Comparison of ENCODE assay signal across 19 cellular contexts in the genomic region with DNA sequence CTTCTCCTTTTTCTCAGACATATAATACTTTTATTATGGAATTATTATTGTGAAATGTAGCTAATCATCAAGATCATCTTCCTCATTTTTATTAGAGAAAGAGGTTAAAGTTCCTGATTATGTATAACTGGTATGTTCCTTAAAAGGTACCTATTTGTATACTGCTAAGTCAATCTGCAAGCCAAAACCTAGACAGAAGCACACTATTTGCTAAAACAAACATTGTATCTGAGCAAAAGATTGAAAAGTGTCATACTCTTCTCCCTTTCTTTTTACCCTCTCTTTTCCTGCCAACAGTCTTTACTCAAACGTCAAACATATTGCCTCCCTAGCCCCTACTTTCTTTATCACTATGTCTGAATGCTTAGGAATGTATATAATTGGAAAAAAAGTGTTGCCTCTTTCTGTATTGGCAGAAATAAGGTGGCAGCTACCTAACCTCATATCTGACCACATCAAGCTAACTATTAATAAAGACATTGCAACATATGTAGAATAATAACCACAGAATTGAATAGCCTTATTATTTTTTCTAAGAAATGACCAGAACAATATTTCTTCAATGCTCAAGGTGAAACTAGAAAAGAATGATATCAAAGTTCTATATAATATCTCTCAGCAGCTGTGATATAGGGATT. TPM values are rescaled to one million over a fixed set of nuclear protein-coding genes. Genes with fewer than 3 reads are reported as not detected.
DNase-seq lines count a peak whose midpoint lies in the region; ATAC-seq, FAIRE-seq and TF ChIP-seq lines count a peak whose summit lies in the region.
"Had no signal": no experiment of that assay in that cellular context is flagged by ENCODE, and none has a peak within 500 bp of the region (broad histone marks: within the 10 kb centered on the region; RNA-seq: fewer than 3 reads in every experiment).

No MANE protein-coding gene starts in this region.

- TF ChIP-seq POLR2A in GM12891 (IDR thresholded peaks at IDR 0.05; ENCODE audit: low read depth, low read length) (no peak), stomach (IDR thresholded peaks at IDR 0.05) (no peak)

- POLR2A ChIA-PET in activated B cell treated with CpG ODN at 0.5 μM for 24 hours (lab: Charles Lee), result interaction anchor here (0.7 kb wide), 2 partner anchors 36 to 621 kb away, joined by 3 to 7 read pairs; no protein-coding TSS in a partner anchor
- POLR2A ChIA-PET in naive thymus-derived CD4-positive, alpha-beta T cell (lab: Charles Lee), result interaction anchor here (0.6 to 1.7 kb wide), 7 partner anchors 17 to 97 kb away, joined by 3 to 8 read pairs (median 4); partner anchors contain the start of genes ZNF592 and ZSCAN2

- peak overlapping the region; percentile 58 for H3K4me3 ChIP-seq in CD4-positive, CD25-positive, alpha-beta regulatory T cell (ENCODE audit: low read depth, low read length)
- H3K4me3 ChIP-seq in naive thymus-derived CD4-positive, alpha-beta T cell (ENCODE audit: low read length), result no peak overlapping the region
- no peak overlapping the region for H3K4me3 ChIP-seq in stomach
- H3K4me3 ChIP-seq: ascending aorta, heart left ventricle, left lung, psoas muscle, testis had no signal

- intact Hi-C loops in activated B cell treated with CpG ODN at 0.5 μM for 24 hours (cut with micrococcal nuclease) (no loop called here), stomach (cut with DNase I; ENCODE audit: low total_unique reads) (no loop called here)
- intact Hi-C loops in naive thymus-derived CD4-positive, alpha-beta T cell (cut with micrococcal nuclease), result loop anchor here in 1 of 2 donors (10.0 kb wide), 1 partner anchor 47 kb away; the partner anchor contains the start of gene ZNF592
- intact Hi-C loops in activated CD4-positive, alpha-beta T cell treated with anti-CD3 and anti-CD28 coated beads, Interleukin-2, amount 10 ng/mL, durations not matched to agents 24 days and 14 days (cut with micrococcal nuclease), result no loop called here

- H3K4me1 Mint-ChIP-seq in CD4-positive, CD25-positive, alpha-beta regulatory T cell, result peaks cover 46 to 82% (median 62%) of the 10 kb centered on the region in 4 donors
- H3K4me1 Mint-ChIP-seq in activated B cell treated with CpG ODN at 0.5 μM for 24 hours, result peaks cover 43% of the 10 kb centered on the region
- H3K4me1 Mint-ChIP-seq in naive thymus-derived CD4-positive, alpha-beta T cell, result peaks cover 28 to 69% (median 63%) of the 10 kb centered on the region in 7 donors
- H3K4me1 Mint-ChIP-seq in activated CD4-positive, alpha-beta T cell treated with anti-CD3 and anti-CD28 coated beads, Interleukin-2, amount 10 ng/mL, durations not matched to agents 24 days and 14 days, result peaks cover 25% of the 10 kb centered on the region
- H3K4me1 Mint-ChIP-seq: H9 had no signal

- peaks cover 32% of the 10 kb centered on the region for H3K4me1 ChIP-seq in CD4-positive, CD25-positive, alpha-beta regulatory T cell (ENCODE audit: control insufficient read depth, insufficient read depth, low read length, poor library complexity, severe bottlenecking)
- peaks cover 8 to 26% of the 10 kb centered on the region in 2 donors for H3K4me1 ChIP-seq in naive thymus-derived CD4-positive, alpha-beta T cell (ENCODE audit: control insufficient read depth in 2 of 2, insufficient read depth in 2 of 2, low read length in 2 of 2)
- H3K4me1 ChIP-seq in stomach, result peaks cover 3 to 57% (median 32%) of the 10 kb centered on the region in 4 donors
- H3K4me1 ChIP-seq: ascending aorta had no signal

- H3K4me3 Mint-ChIP-seq in CD4-positive, CD25-positive, alpha-beta regulatory T cell, result peak overlapping the region in 3 of 4 donors; percentile 0 to 11 (median 1)
- no peak overlapping the region for H3K4me3 Mint-ChIP-seq in activated B cell treated with CpG ODN at 0.5 μM for 24 hours
- peak overlapping the region in 1 of 10 donors; percentile 33 for H3K4me3 Mint-ChIP-seq in naive thymus-derived CD4-positive, alpha-beta T cell
- H3K4me3 Mint-ChIP-seq in activated CD4-positive, alpha-beta T cell treated with anti-CD3 and anti-CD28 coated beads, Interleukin-2, amount 10 ng/mL, durations not matched to agents 24 days and 14 days, result no peak overlapping the region
- H3K4me3 Mint-ChIP-seq: activated CD4-positive, alpha-beta memory T cell treated with anti-CD3 and anti-CD28 coated beads, Interleukin-2, amount 10 ng/mL, durations not matched to agents 7 days and 5 days; activated naive CD4-positive, alpha-beta T cell treated with anti-CD3 and anti-CD28 coated beads for 36 hours; H9 had no signal

- TF ChIP-seq EP300 in stomach (IDR thresholded peaks at IDR 0.05), result no peak

- H3K9me3 ChIP-seq in CD4-positive, CD25-positive, alpha-beta regulatory T cell (ENCODE audit: control insufficient read depth in 2 of 2, low read length in 2 of 2), result no peaks in the 10 kb centered on the region
- H3K9me3 ChIP-seq in naive thymus-derived CD4-positive, alpha-beta T cell (ENCODE audit: control insufficient read depth in 2 of 3, low read length in 3 of 3), result no peaks in the 10 kb centered on the region
- no peaks in the 10 kb centered on the region for H3K9me3 ChIP-seq in stomach
- H3K9me3 ChIP-seq: ascending aorta, heart left ventricle, left lung, psoas muscle, testis had no signal

- no peaks in the 10 kb centered on the region for H3K36me3 Mint-ChIP-seq in CD4-positive, CD25-positive, alpha-beta regulatory T cell
- H3K36me3 Mint-ChIP-seq in activated B cell treated with CpG ODN at 0.5 μM for 24 hours (ENCODE audit: low read depth), result peaks cover 11% of the 10 kb centered on the region
- H3K36me3 Mint-ChIP-seq in naive thymus-derived CD4-positive, alpha-beta T cell, result peaks cover 0 to 4% (median under 1%) of the 10 kb centered on the region in 5 donors
- peaks cover 16% of the 10 kb centered on the region for H3K36me3 Mint-ChIP-seq in activated CD4-positive, alpha-beta T cell treated with anti-CD3 and anti-CD28 coated beads, Interleukin-2, amount 10 ng/mL, durations not matched to agents 24 days and 14 days (ENCODE audit: low read depth)

- no peaks in the 10 kb centered on the region for H3K27me3 Mint-ChIP-seq in CD4-positive, CD25-positive, alpha-beta regulatory T cell
- H3K27me3 Mint-ChIP-seq in activated B cell treated with CpG ODN at 0.5 μM for 24 hours, result no peaks in the 10 kb centered on the region
- H3K27me3 Mint-ChIP-seq in naive thymus-derived CD4-positive, alpha-beta T cell, result no peaks in the 10 kb centered on the region
- no peaks in the 10 kb centered on the region for H3K27me3 Mint-ChIP-seq in activated CD4-positive, alpha-beta T cell treated with anti-CD3 and anti-CD28 coated beads, Interleukin-2, amount 10 ng/mL, durations not matched to agents 24 days and 14 days
- H3K27me3 Mint-ChIP-seq: activated CD4-positive, alpha-beta memory T cell treated with anti-CD3 and anti-CD28 coated beads, Interleukin-2, amount 10 ng/mL, durations not matched to agents 7 days and 5 days had no signal

- H3K27me3 ChIP-seq in CD4-positive, CD25-positive, alpha-beta regulatory T cell (ENCODE audit: control insufficient read depth, insufficient read depth, low read length), result no peaks in the 10 kb centered on the region
- H3K27me3 ChIP-seq in naive thymus-derived CD4-positive, alpha-beta T cell (ENCODE audit: control insufficient read depth in 2 of 2, insufficient read depth in 2 of 2, low read length in 2 of 2), result no peaks in the 10 kb centered on the region
- no peaks in the 10 kb centered on the region for H3K27me3 ChIP-seq in stomach
- H3K27me3 ChIP-seq: ascending aorta, heart left ventricle, left lung, testis had no signal

- 8 to 28% (median 24%) methylated on average over 1 of the region's 1 CpG for WGBS in stomach, 5 donors

- CTCF ChIA-PET in activated B cell treated with CpG ODN at 0.5 μM for 24 hours (lab: Charles Lee), result no interaction called here
- CTCF ChIA-PET in naive thymus-derived CD4-positive, alpha-beta T cell (lab: Charles Lee), result no interaction called here

- FAIRE-seq in GM12891 (lab: Jason Lieb, UNC), result peak; percentile 40

- no peak for TF ChIP-seq CTCF in activated B cell treated with CpG ODN at 0.5 μM for 24 hours (IDR thresholded peaks at IDR 0.05)
- TF ChIP-seq CTCF in stomach (IDR thresholded peaks at IDR 0.05), result no peak

- no peak overlapping the region for H3K27ac ChIP-seq in CD4-positive, CD25-positive, alpha-beta regulatory T cell (ENCODE audit: insufficient read depth, low read length, poor library complexity, severe bottlenecking)
- no peak overlapping the region for H3K27ac ChIP-seq in naive thymus-derived CD4-positive, alpha-beta T cell (ENCODE audit: low read depth, low read length)
- no peak overlapping the region for H3K27ac ChIP-seq in stomach
- H3K27ac ChIP-seq: ascending aorta, psoas muscle, testis had no signal

- H3K27ac Mint-ChIP-seq in CD4-positive, CD25-positive, alpha-beta regulatory T cell, result peak overlapping the region in 2 of 3 donors; percentile 12 to 39
- H3K27ac Mint-ChIP-seq in activated B cell treated with CpG ODN at 0.5 μM for 24 hours, result peak overlapping the region; percentile 26
- peak overlapping the region in 7 of 9 donors; percentile 10 to 81 (median 19) for H3K27ac Mint-ChIP-seq in naive thymus-derived CD4-positive, alpha-beta T cell
- H3K27ac Mint-ChIP-seq in activated CD4-positive, alpha-beta T cell treated with anti-CD3 and anti-CD28 coated beads, Interleukin-2, amount 10 ng/mL, durations not matched to agents 24 days and 14 days, result no peak overlapping the region
- H3K27ac Mint-ChIP-seq: activated CD4-positive, alpha-beta memory T cell treated with anti-CD3 and anti-CD28 coated beads, Interleukin-2, amount 10 ng/mL, durations not matched to agents 7 days and 5 days; activated naive CD4-positive, alpha-beta T cell treated with anti-CD3 and anti-CD28 coated beads for 36 hours had no signal

- H3K9me3 Mint-ChIP-seq in CD4-positive, CD25-positive, alpha-beta regulatory T cell, result no peaks in the 10 kb centered on the region
- H3K9me3 Mint-ChIP-seq in activated B cell treated with CpG ODN at 0.5 μM for 24 hours, result no peaks in the 10 kb centered on the region
- H3K9me3 Mint-ChIP-seq in naive thymus-derived CD4-positive, alpha-beta T cell, result no peaks in the 10 kb centered on the region
- H3K9me3 Mint-ChIP-seq in activated CD4-positive, alpha-beta T cell treated with anti-CD3 and anti-CD28 coated beads, Interleukin-2, amount 10 ng/mL, durations not matched to agents 24 days and 14 days, result no peaks in the 10 kb centered on the region
- H3K9me3 Mint-ChIP-seq: activated CD4-positive, alpha-beta memory T cell treated with anti-CD3 and anti-CD28 coated beads, Interleukin-2, amount 10 ng/mL, durations not matched to agents 7 days and 5 days; activated naive CD4-positive, alpha-beta T cell treated with anti-CD3 and anti-CD28 coated beads for 36 hours; H9 had no signal

- no peak for ATAC-seq in CD4-positive, CD25-positive, alpha-beta regulatory T cell (ENCODE audit: low read depth in 2 of 2)
- ATAC-seq in activated B cell treated with CpG ODN at 0.5 μM for 24 hours (ENCODE audit: low read depth), result no peak
- no peak for ATAC-seq in naive thymus-derived CD4-positive, alpha-beta T cell
- ATAC-seq: heart left ventricle, left lung, psoas muscle had no signal

- no peak for DNase-seq in CD4-positive, CD25-positive, alpha-beta regulatory T cell
- DNase-seq in GM12891 (ENCODE audit: insufficient read length, low spot score) (no peak), activated B cell treated with CpG ODN at 0.5 μM for 24 hours (no peak), stomach (no peak), GM19240 (ENCODE audit: insufficient read length, low spot score) (no peak)
- no peak for DNase-seq in naive thymus-derived CD4-positive, alpha-beta T cell
- no peak for DNase-seq in activated CD4-positive, alpha-beta T cell treated with anti-CD3 and anti-CD28 coated beads, Interleukin-2, amount 10 ng/mL, durations not matched to agents 24 days and 14 days
- DNase-seq: activated CD4-positive, alpha-beta memory T cell treated with anti-CD3 and anti-CD28 coated beads, Interleukin-2, amount 10 ng/mL, durations not matched to agents 7 days and 5 days; activated CD4-positive, CD25-positive, alpha-beta regulatory T cell; activated naive CD4-positive, alpha-beta T cell treated with anti-CD3 and anti-CD28 coated beads for 36 hours; H9; heart left ventricle; left lung; NCI-H1436; NCI-H2107; NCI-H524; psoas muscle; testis had no signal

- no peaks in the 10 kb centered on the region for H3K36me3 ChIP-seq in CD4-positive, CD25-positive, alpha-beta regulatory T cell (ENCODE audit: control insufficient read depth, insufficient read depth, low read length)
- no peaks in the 10 kb centered on the region for H3K36me3 ChIP-seq in naive thymus-derived CD4-positive, alpha-beta T cell (ENCODE audit: control insufficient read depth in 2 of 3, insufficient read depth in 3 of 3, low read length in 3 of 3)
- H3K36me3 ChIP-seq in stomach, result no peaks in the 10 kb centered on the region
- H3K36me3 ChIP-seq: ascending aorta, heart left ventricle had no signal

RNA-seq across cellular contexts. Expression of gene SEC11A, which starts 18.5 kb away (rescaled TPM):
- 72.9 TPM for total RNA-seq in CD4-positive, CD25-positive, alpha-beta regulatory T cell
- 100 to 1,000 TPM; 152 to 186 (median 163) TPM for polyA plus RNA-seq in CD4-positive, CD25-positive, alpha-beta regulatory T cell
- polyA plus RNA-seq in GM12891 (2012; ENCODE audit: low read depth, missing spikeins), result 123 TPM
- total RNA-seq in activated B cell treated with CpG ODN at 0.5 μM for 24 hours, result 68.9 and 71.2 TPM in 2 replicates
- total RNA-seq in naive thymus-derived CD4-positive, alpha-beta T cell, result 100 to 1,000 TPM in 1 of 5 experiments, 10 to 100 TPM in 4; 54.3 to 108 (median 63.5) TPM
- 100 to 1,000 TPM; 116 to 136 TPM for polyA plus RNA-seq in naive thymus-derived CD4-positive, alpha-beta T cell
- total RNA-seq in activated CD4-positive, alpha-beta T cell treated with anti-CD3 and anti-CD28 coated beads, Interleukin-2, amount 10 ng/mL, durations not matched to agents 24 days and 14 days, result 101 and 108 TPM in 2 replicates
- total RNA-seq in stomach, result 100 to 1,000 TPM in 1 of 5 donors, 10 to 100 TPM in 4; 24.3 to 181 (median 37.9) TPM
- polyA plus RNA-seq in stomach, result 100 to 1,000 TPM; 108 to 186 (median 165) TPM

RNA-seq across cellular contexts. Expression of gene NMB, which starts 39.5 kb away (rescaled TPM):
- total RNA-seq in CD4-positive, CD25-positive, alpha-beta regulatory T cell, result 2.2 TPM
- polyA plus RNA-seq in CD4-positive, CD25-positive, alpha-beta regulatory T cell, result 1 to 10 TPM; 5.5 to 7.1 (median 6.7) TPM
- 2.4 TPM for polyA plus RNA-seq in GM12891 (2012; ENCODE audit: low read depth, missing spikeins)
- total RNA-seq in activated B cell treated with CpG ODN at 0.5 μM for 24 hours, result 2.9 and 3.8 TPM in 2 replicates
- 1 to 10 TPM; 1.2 to 3.1 (median 2.9) TPM for total RNA-seq in naive thymus-derived CD4-positive, alpha-beta T cell
- 1 to 10 TPM; 4.2 to 5.2 TPM for polyA plus RNA-seq in naive thymus-derived CD4-positive, alpha-beta T cell
- total RNA-seq in activated CD4-positive, alpha-beta T cell treated with anti-CD3 and anti-CD28 coated beads, Interleukin-2, amount 10 ng/mL, durations not matched to agents 24 days and 14 days, result 2.8 and 3.7 TPM in 2 replicates
- total RNA-seq in stomach, result 1 to 10 TPM in 1 of 5 donors, not detected in 4; 2.0 TPM
- polyA plus RNA-seq in stomach, result 1 to 10 TPM; 3.8 to 5.3 (median 4.1) TPM

RNA-seq across cellular contexts. Expression of gene WDR73, which starts 43.4 kb away (rescaled TPM):
- 19.6 TPM for total RNA-seq in CD4-positive, CD25-positive, alpha-beta regulatory T cell
- 10 to 100 TPM; 12.9 to 19.2 (median 16.1) TPM for polyA plus RNA-seq in CD4-positive, CD25-positive, alpha-beta regulatory T cell
- polyA plus RNA-seq in GM12891 (2012; ENCODE audit: low read depth, missing spikeins), result 12.5 TPM
- total RNA-seq in activated B cell treated with CpG ODN at 0.5 μM for 24 hours, result 34.9 and 38.9 TPM in 2 replicates
- 10 to 100 TPM; 26.8 to 47.7 (median 33.1) TPM for total RNA-seq in naive thymus-derived CD4-positive, alpha-beta T cell
- 10 to 100 TPM; 22.0 to 26.1 TPM for polyA plus RNA-seq in naive thymus-derived CD4-positive, alpha-beta T cell
- total RNA-seq in activated CD4-positive, alpha-beta T cell treated with anti-CD3 and anti-CD28 coated beads, Interleukin-2, amount 10 ng/mL, durations not matched to agents 24 days and 14 days, result 24.5 and 28.0 TPM in 2 replicates
- total RNA-seq in stomach, result 10 to 100 TPM; 13.4 to 70.1 (median 37.5) TPM
- polyA plus RNA-seq in stomach, result 10 to 100 TPM in 2 of 3 donors, 1 to 10 TPM in 1; 9.1 to 15.5 (median 15.4) TPM

RNA-seq across cellular contexts. Expression of gene ZNF592, which starts 50.9 kb away (rescaled TPM):
- 39.8 TPM for total RNA-seq in CD4-positive, CD25-positive, alpha-beta regulatory T cell
- 1 to 10 TPM; 3.8 to 4.3 (median 4.2) TPM for polyA plus RNA-seq in CD4-positive, CD25-positive, alpha-beta regulatory T cell
- 7.1 TPM for polyA plus RNA-seq in GM12891 (2012; ENCODE audit: low read depth, missing spikeins)
- 40.6 and 44.3 TPM in 2 replicates for total RNA-seq in activated B cell treated with CpG ODN at 0.5 μM for 24 hours
- 10 to 100 TPM; 36.6 to 39.0 (median 37.6) TPM for total RNA-seq in naive thymus-derived CD4-positive, alpha-beta T cell
- 10 to 100 TPM in 1 of 2 donors, 1 to 10 TPM in 1; 4.9 to 14.0 TPM for polyA plus RNA-seq in naive thymus-derived CD4-positive, alpha-beta T cell
- total RNA-seq in activated CD4-positive, alpha-beta T cell treated with anti-CD3 and anti-CD28 coated beads, Interleukin-2, amount 10 ng/mL, durations not matched to agents 24 days and 14 days, result 30.0 and 30.6 TPM in 2 replicates
- total RNA-seq in stomach, result 10 to 100 TPM in 3 of 5 donors, 1 to 10 TPM in 2; 9.7 to 36.8 (median 19.0) TPM
- polyA plus RNA-seq in stomach, result 1 to 10 TPM; 3.8 to 5.8 (median 5.0) TPM

Comparison
In these comparisons a context has a peak if more than half of its experiments do, and no peak if none do; other contexts are left out.
1. H3K4me3 Mint-ChIP-seq: peak in CD4-positive, CD25-positive, alpha-beta regulatory T cell (3 of 4); none in activated B cell treated with CpG ODN at 0.5 μM for 24 hours (single experiment) and activated CD4-positive, alpha-beta T cell treated with anti-CD3 and anti-CD28 coated beads, Interleukin-2, amount 10 ng/mL, durations not matched to agents 24 days and 14 days (single experiment).